ENCODE assay signal across 22 cellular contexts in genomic region chr13:44680746-44681355, GRCh38.
DNase-seq lines count a peak whose midpoint lies in the region; ATAC-seq, FAIRE-seq and TF ChIP-seq lines count a peak whose summit lies in the region.
"Had no signal": no experiment of that assay in that cellular context is flagged by ENCODE, and none has a peak within 500 bp of the region (broad histone marks: within the 10 kb centered on the region; RNA-seq: fewer than 3 reads in every experiment).

No MANE protein-coding gene starts in this region.

- no peaks in the 10 kb centered on the region for H3K36me3 ChIP-seq in astrocyte (ENCODE audit: insufficient read depth, low read length)
- H3K36me3 ChIP-seq: BLaER1 treated with 17β-estradiol and CSF1 and Interleukin-3, amounts not matched to agents 10 nM and 100 nM; HAP-1; Peyer's patch; SJSA1 had no signal

- H3K36me3 Mint-ChIP-seq in astrocyte (ENCODE audit: low read depth, unreplicated experiment), result no peaks in the 10 kb centered on the region
- H3K36me3 Mint-ChIP-seq: CD8-positive, alpha-beta T cell had no signal

- no peak overlapping the region for H3K27ac ChIP-seq in astrocyte (ENCODE audit: low read depth, low read length)
- H3K27ac ChIP-seq: BLaER1 treated with 17β-estradiol and CSF1 and Interleukin-3, amounts not matched to agents 10 nM and 100 nM; GM23248; Peyer's patch; SJSA1 had no signal

- H4K20me1 ChIP-seq in astrocyte (ENCODE audit: insufficient read depth, low read length), result no peaks in the 10 kb centered on the region
- H4K20me1 ChIP-seq: BLaER1 treated with 17β-estradiol and CSF1 and Interleukin-3, amounts not matched to agents 10 nM and 100 nM had no signal

- H3K27me3 Mint-ChIP-seq in stimulated activated naive CD8-positive, alpha-beta T cell treated with anti-CD3 and anti-CD28 coated beads, Interleukin-15, amount 100 ng/mL, for 72 hours, result no peaks in the 10 kb centered on the region
- H3K27me3 Mint-ChIP-seq in astrocyte (ENCODE audit: low read depth, unreplicated experiment), result no peaks in the 10 kb centered on the region

- peak overlapping the region in 1 of 2 donors; percentile 67 for H3K27ac Mint-ChIP-seq in stimulated activated naive CD8-positive, alpha-beta T cell treated with anti-CD3 and anti-CD28 coated beads, Interleukin-15, amount 100 ng/mL, for 72 hours
- no peak overlapping the region for H3K27ac Mint-ChIP-seq in astrocyte (ENCODE audit: unreplicated experiment)
- H3K27ac Mint-ChIP-seq: CD8-positive, alpha-beta T cell had no signal

- peaks cover 5% of the 10 kb centered on the region for H3K4me1 Mint-ChIP-seq in stimulated activated naive CD8-positive, alpha-beta T cell treated with anti-CD3 and anti-CD28 coated beads, Interleukin-15, amount 100 ng/mL, for 72 hours
- H3K4me1 Mint-ChIP-seq in astrocyte (ENCODE audit: low read depth, unreplicated experiment), result no peaks in the 10 kb centered on the region

- H3K9ac ChIP-seq in astrocyte (ENCODE audit: low read length), result no peak overlapping the region
- H3K9ac ChIP-seq: BLaER1 treated with 17β-estradiol and CSF1 and Interleukin-3, amounts not matched to agents 10 nM and 100 nM; GM23248 had no signal

- H3K79me2 ChIP-seq in astrocyte (ENCODE audit: insufficient read depth, low read length), result no peaks in the 10 kb centered on the region

- no peak overlapping the region for H3K4me3 Mint-ChIP-seq in stimulated activated naive CD8-positive, alpha-beta T cell treated with anti-CD3 and anti-CD28 coated beads, Interleukin-15, amount 100 ng/mL, for 72 hours
- no peak overlapping the region for H3K4me3 Mint-ChIP-seq in astrocyte (ENCODE audit: unreplicated experiment)
- H3K4me3 Mint-ChIP-seq: CD8-positive, alpha-beta T cell had no signal

- H2AFZ ChIP-seq in astrocyte (ENCODE audit: low read depth, low read length), result no peak overlapping the region
- H2AFZ ChIP-seq: GM23248 had no signal

- peak; percentile 17 for FAIRE-seq in astrocyte (lab: Jason Lieb, UNC)

- TF ChIP-seq CTCF in astrocyte (IDR thresholded peaks at IDR 0.05; ENCODE audit: insufficient read depth, low read depth, low read length), result no peak

- no peak overlapping the region for H3K4me3 ChIP-seq in astrocyte (ENCODE audit: insufficient read depth, low read depth, low read length)
- H3K4me3 ChIP-seq: BLaER1 treated with 17β-estradiol and CSF1 and Interleukin-3, amounts not matched to agents 10 nM and 100 nM; GM23248; HAP-1; Peyer's patch; SJSA1 had no signal

- H3K9me3 Mint-ChIP-seq in stimulated activated naive CD8-positive, alpha-beta T cell treated with anti-CD3 and anti-CD28 coated beads, Interleukin-15, amount 100 ng/mL, for 72 hours, result peaks cover 4 to 15% of the 10 kb centered on the region in 2 donors
- peaks cover 12% of the 10 kb centered on the region for H3K9me3 Mint-ChIP-seq in astrocyte (ENCODE audit: unreplicated experiment)

- no peaks in the 10 kb centered on the region for H3K27me3 ChIP-seq in astrocyte (ENCODE audit: insufficient read depth, low read length)
- H3K27me3 ChIP-seq: BLaER1 treated with 17β-estradiol and CSF1 and Interleukin-3, amounts not matched to agents 10 nM and 100 nM; Peyer's patch; SJSA1 had no signal

- no peak for DNase-seq in stimulated activated naive CD8-positive, alpha-beta T cell treated with anti-CD3 and anti-CD28 coated beads, Interleukin-15, Interleukin-2, amounts not matched to agents 100 U/mL and 50 U/mL, for 24 hours
- DNase-seq in stimulated activated naive CD8-positive, alpha-beta T cell treated with anti-CD3 and anti-CD28 coated beads, Interleukin-15, amount 100 ng/mL, for 72 hours, result no peak
- no peak for DNase-seq in astrocyte (ENCODE audit: low read depth)
- DNase-seq in kidney tubule cell (ENCODE audit: low spot score), result peak; percentile 37
- DNase-seq: 8988T; CD8-positive, alpha-beta T cell; DND-41; GM23248; KG1; NCI-H1092; NCI-H1436 treated with DMSO at 0.1 percent for 48 hours; NCI-H1930; NCI-H226; NCI-H524 treated with DMSO at 0.1 percent for 48 hours; NCI-H82; Peyer's patch had no signal

- H3K4me1 ChIP-seq in astrocyte (ENCODE audit: insufficient read depth, low read length), result no peaks in the 10 kb centered on the region
- H3K4me1 ChIP-seq: BLaER1 treated with 17β-estradiol and CSF1 and Interleukin-3, amounts not matched to agents 10 nM and 100 nM; HAP-1; Peyer's patch had no signal

- no peak overlapping the region for H3K4me2 ChIP-seq in astrocyte (ENCODE audit: low read length)
- H3K4me2 ChIP-seq: BLaER1 treated with 17β-estradiol and CSF1 and Interleukin-3, amounts not matched to agents 10 nM and 100 nM had no signal

- H3K9me3 ChIP-seq in astrocyte (ENCODE audit: insufficient read depth, low read depth, low read length), result no peaks in the 10 kb centered on the region
- H3K9me3 ChIP-seq: HAP-1, Peyer's patch, SJSA1 had no signal

- peak; percentile 46 for ATAC-seq in stimulated activated naive CD8-positive, alpha-beta T cell treated with anti-CD3 and anti-CD28 coated beads, Interleukin-15, Interleukin-2, amounts not matched to agents 100 U/mL and 50 U/mL, for 24 hours
- ATAC-seq in stimulated activated naive CD8-positive, alpha-beta T cell treated with anti-CD3 and anti-CD28 coated beads, Interleukin-15, amount 100 ng/mL, for 72 hours, result no peak
- no peak for ATAC-seq in GM18861 (IDR thresholded peaks at IDR 0.05; ENCODE audit: unreplicated experiment)
- ATAC-seq in GM18519 (IDR thresholded peaks at IDR 0.05; ENCODE audit: low FRiP score, unreplicated experiment), result no peak
- ATAC-seq in HG02763 (IDR thresholded peaks at IDR 0.05; ENCODE audit: unreplicated experiment), result no peak
- ATAC-seq: CD8-positive, alpha-beta T cell had no signal
